Comparison of ENCODE assay signal across 23 cellular contexts in the genomic region with DNA sequence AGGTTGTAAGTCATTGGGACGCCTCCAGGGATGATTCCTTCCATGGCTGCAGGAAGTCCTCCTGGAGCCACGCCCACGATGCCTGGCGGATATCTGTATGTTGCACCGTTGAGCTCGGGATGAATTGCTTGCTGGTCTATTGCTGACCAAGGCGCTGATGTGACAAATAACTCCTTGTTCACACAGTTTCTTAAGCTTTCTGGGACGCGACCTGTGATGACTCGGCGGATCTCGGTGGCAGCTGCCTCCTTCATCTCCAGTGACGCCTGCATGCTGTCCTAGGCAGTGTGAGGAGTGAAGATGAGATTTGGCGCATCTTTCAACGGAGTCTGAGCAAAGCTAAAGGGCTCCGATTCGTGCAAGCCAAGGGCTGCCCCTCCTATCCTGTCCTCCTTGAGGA.
"Had no signal": no experiment of that assay in that cellular context is flagged by ENCODE, and none has a peak within 500 bp of the region (broad histone marks: within the 10 kb centered on the region; RNA-seq: fewer than 3 reads in every experiment).

No MANE protein-coding gene starts in this region.

- ATAC-seq: Panc1 had no signal

- H3K9ac ChIP-seq: SK-N-SH had no signal

- H3K27me3 Mint-ChIP-seq: IgD-negative memory B cell had no signal

- H3K4me3 Mint-ChIP-seq: IgD-negative memory B cell had no signal

- H3K36me3 Mint-ChIP-seq: IgD-negative memory B cell had no signal

- H3K4me2 ChIP-seq: SK-N-SH had no signal

- H3K27ac Mint-ChIP-seq: IgD-negative memory B cell had no signal

- H3K9me3 ChIP-seq: SK-N-SH had no signal

- H3K9me2 ChIP-seq: SK-N-SH had no signal

- H3K27ac ChIP-seq: HL-60, RWPE1 had no signal

- DNase-seq: KBM-7, MV-4-11, NCI-H1048, NCI-H1105, NCI-H1417, NCI-H146, NCI-H1694 treated with DMSO at 0.1 percent for 48 hours, NCI-H1930, NCI-H2081, NCI-H2107, NCI-H226, NCI-H446, NCI-H510A, NCI-H524 treated with DMSO at 0.1 percent for 48 hours, NCI-H69, NCI-H774, SHP77, SK-N-SH, SW 1271 had no signal
